Comparison of ENCODE assay signal across 19 cellular contexts in genomic region chr20:43894531-43894930, GRCh38.
"Had no signal": no experiment of that assay in that cellular context is flagged by ENCODE, and none has a peak within 500 bp of the region (broad histone marks: within the 10 kb centered on the region; RNA-seq: fewer than 3 reads in every experiment).

No MANE protein-coding gene starts in this region.

- H3K27ac ChIP-seq: colonic mucosa, left ventricle myocardium inferior, pancreas, right lobe of liver, thyroid gland had no signal

- H3K9me3 ChIP-seq: colonic mucosa, pancreas, right lobe of liver, thyroid gland had no signal

- H3K27me3 ChIP-seq: colonic mucosa, right lobe of liver, thyroid gland had no signal

- H3K4me3 ChIP-seq: colonic mucosa, left ventricle myocardium inferior, pancreas, right lobe of liver, thyroid gland had no signal

- DNase-seq: activated CD4-positive, alpha-beta memory T cell treated with anti-CD3 and anti-CD28 coated beads for 36 hours; activated CD4-positive, alpha-beta T cell treated with anti-CD3 and anti-CD28 coated beads for 4 hours; activated CD8-positive, alpha-beta memory T cell treated with anti-CD3 and anti-CD28 coated beads, Interleukin-2, amount 10 ng/mL, durations not matched to agents 7 days and 5 days; colonic mucosa; erythroblast; foreskin melanocyte; glutamatergic neuron; hippocampal formation; left ventricle myocardium inferior; pancreas; right lobe of liver; stimulated activated CD8-positive, alpha-beta memory T cell treated with anti-CD3 and anti-CD28 coated beads, Interleukin-4, amount 100 ng/mL, for 48 hours; stimulated activated naive CD4-positive, alpha-beta T cell; T-helper 2 cell; thyroid gland had no signal

- H3K27ac Mint-ChIP-seq: activated CD4-positive, alpha-beta memory T cell treated with anti-CD3 and anti-CD28 coated beads for 36 hours; activated CD8-positive, alpha-beta memory T cell treated with anti-CD3 and anti-CD28 coated beads, Interleukin-2, amount 10 ng/mL, durations not matched to agents 7 days and 5 days; activated naive CD8-positive, alpha-beta T cell; brain had no signal

- H3K4me3 Mint-ChIP-seq: activated CD4-positive, alpha-beta memory T cell treated with anti-CD3 and anti-CD28 coated beads for 36 hours; activated CD8-positive, alpha-beta memory T cell treated with anti-CD3 and anti-CD28 coated beads, Interleukin-2, amount 10 ng/mL, durations not matched to agents 7 days and 5 days; activated naive CD8-positive, alpha-beta T cell; brain; central memory CD8-positive, alpha-beta T cell; neural crest cell had no signal

- H3K36me3 Mint-ChIP-seq: brain had no signal

- H3K4me1 ChIP-seq: colonic mucosa, pancreas, thyroid gland had no signal

- H3K36me3 ChIP-seq: colonic mucosa, pancreas, right lobe of liver, thyroid gland had no signal

- ATAC-seq: activated CD8-positive, alpha-beta memory T cell treated with anti-CD3 and anti-CD28 coated beads, Interleukin-2, amount 10 ng/mL, durations not matched to agents 7 days and 5 days; pancreas; right lobe of liver had no signal

- H3K4me1 Mint-ChIP-seq: activated CD8-positive, alpha-beta memory T cell treated with anti-CD3 and anti-CD28 coated beads, Interleukin-2, amount 10 ng/mL, durations not matched to agents 7 days and 5 days; central memory CD8-positive, alpha-beta T cell had no signal
